15 cellular contexts compared by ENCODE assay signal in the genomic region with DNA sequence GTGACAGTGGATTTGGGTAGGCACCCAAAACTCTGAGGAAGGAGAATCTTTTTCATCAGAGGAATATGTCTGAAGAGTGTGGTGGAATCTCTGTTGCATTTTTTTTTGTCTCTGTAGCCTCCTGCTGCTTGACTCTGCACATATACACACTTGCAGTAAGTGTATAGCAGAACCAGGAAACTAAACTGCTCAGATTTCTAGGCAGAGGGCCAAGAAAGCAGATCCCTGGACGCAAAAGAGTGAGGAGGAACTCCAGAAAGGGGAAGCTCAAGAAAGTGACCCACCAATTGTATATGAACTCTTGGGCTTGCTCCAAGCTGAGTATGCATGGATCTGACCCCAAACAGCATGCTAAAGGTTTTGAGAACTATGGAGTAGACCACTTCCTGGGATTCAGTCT.
DNase-seq lines count a peak whose midpoint lies in the region; ATAC-seq and TF ChIP-seq lines count a peak whose summit lies in the region.
"Had no signal": no experiment of that assay in that cellular context is flagged by ENCODE, and none has a peak within 500 bp of the region (broad histone marks: within the 10 kb centered on the region; RNA-seq: fewer than 3 reads in every experiment).

No MANE protein-coding gene starts in this region.

- H3K4me1 ChIP-seq in right atrium auricular region = peaks cover 0 to 5% of the 10 kb centered on the region in 2 donors
- H3K4me1 ChIP-seq in upper lobe of right lung = peaks cover 4% of the 10 kb centered on the region
- H3K4me1 ChIP-seq: psoas muscle had no signal

- TF ChIP-seq CTCF in right atrium auricular region (IDR thresholded peaks at IDR 0.05) (no peak), VCaP (conservative IDR thresholded peaks at IDR 0.05) (no peak), upper lobe of right lung (IDR thresholded peaks at IDR 0.05) (no peak)

- DNase-seq in Right ventricle myocardium inferior (ENCODE audit: missing footprints) = no peak
- no peak for DNase-seq in right atrium auricular region (ENCODE audit: low spot score)
- no peak for DNase-seq in left lobe of liver (ENCODE audit: low spot score)
- no peak for DNase-seq in upper lobe of right lung
- DNase-seq: activated CD4-positive, alpha-beta T cell treated with anti-CD3 and anti-CD28 coated beads, Interleukin-2, amount 50 U/mL, for 1 hour; activated T-cell treated with anti-CD3 and anti-CD28 coated beads, Interleukin-2, amount 50 U/mL, for 72 hours; GM23248; NCI-H2227 treated with DMSO at 0.1 percent for 48 hours; psoas muscle; stimulated activated CD4-positive, alpha-beta T cell treated with anti-CD3 and anti-CD28 coated beads, Interleukin-4, amount 100 ng/mL, for 1 hour had no signal

- H3K9me3 ChIP-seq in right atrium auricular region (no peaks in the 10 kb centered on the region), upper lobe of right lung (no peaks in the 10 kb centered on the region)
- H3K9me3 ChIP-seq: psoas muscle, upper lobe of left lung had no signal

- H3K36me3 ChIP-seq in right atrium auricular region (no peaks in the 10 kb centered on the region), upper lobe of right lung (no peaks in the 10 kb centered on the region)
- H3K36me3 ChIP-seq: upper lobe of left lung had no signal

- H3K27ac ChIP-seq in right atrium auricular region = no peak overlapping the region
- H3K27ac ChIP-seq in VCaP = peak overlapping the region; percentile 3; the same call in 1 of the 2 replicates
- H3K27ac ChIP-seq in upper lobe of right lung = no peak overlapping the region
- H3K27ac ChIP-seq: GM23248, psoas muscle, upper lobe of left lung had no signal

- ATAC-seq in Right ventricle myocardium inferior = peak; percentile 64
- ATAC-seq in left lobe of liver = peak; percentile 58
- ATAC-seq in upper lobe of right lung = peak; percentile 77
- no peak for ATAC-seq in GM21526 (IDR thresholded peaks at IDR 0.05; ENCODE audit: low FRiP score, unreplicated experiment)
- no peak for ATAC-seq in GM19023 (IDR thresholded peaks at IDR 0.05; ENCODE audit: unreplicated experiment)
- ATAC-seq in HG03571 (IDR thresholded peaks at IDR 0.05; ENCODE audit: unreplicated experiment) = no peak
- ATAC-seq: activated T-cell treated with anti-CD3 and anti-CD28 coated beads, Interleukin-2, amount 50 U/mL, for 72 hours had no signal

- H3K27me3 ChIP-seq in right atrium auricular region = no peaks in the 10 kb centered on the region
- no peaks in the 10 kb centered on the region for H3K27me3 ChIP-seq in upper lobe of right lung
- H3K27me3 ChIP-seq: upper lobe of left lung had no signal

- intact Hi-C loops in Right ventricle myocardium inferior (cut with DNase I) (no loop called here), upper lobe of right lung (cut with DNase I) (no loop called here)

- H3K4me3 ChIP-seq in right atrium auricular region (no peak overlapping the region), upper lobe of right lung (no peak overlapping the region)
- H3K4me3 ChIP-seq: GM23248, psoas muscle, upper lobe of left lung had no signal

Comparison
In these comparisons a context has a peak if more than half of its experiments do, and no peak if none do; other contexts are left out.
1. ATAC-seq: peak in Right ventricle myocardium inferior (single experiment), left lobe of liver (single experiment) and upper lobe of right lung (single experiment); none in GM21526 (single experiment), GM19023 (single experiment) and HG03571 (single experiment).